In genomic region chr17:7435676-7436555, GRCh38 we compare ENCODE assay signal across 8 cellular contexts. TPM values are rescaled to one million over a fixed set of nuclear protein-coding genes. Genes with fewer than 3 reads are reported as not detected.
DNase-seq lines count a peak whose midpoint lies in the region; TF ChIP-seq lines count a peak whose summit lies in the region.

No MANE protein-coding gene starts in this region.

- H3K9me3 Mint-ChIP-seq in HFFc6 (no peaks in the 10 kb centered on the region), osteocyte (ENCODE audit: unreplicated experiment) (no peaks in the 10 kb centered on the region)

- H3K27me3 Mint-ChIP-seq in HFFc6 (ENCODE audit: insufficient read depth) (peaks cover 18% of the 10 kb centered on the region), osteocyte (ENCODE audit: unreplicated experiment) (peaks cover 25% of the 10 kb centered on the region)

- H3K4me1 Mint-ChIP-seq in HFFc6 (ENCODE audit: low read depth) (peaks cover 42% of the 10 kb centered on the region), osteocyte (ENCODE audit: unreplicated experiment) (peaks cover 43% of the 10 kb centered on the region)

- H3K4me3 Mint-ChIP-seq in HFFc6 = peak overlapping the region; percentile 91
- H3K4me3 Mint-ChIP-seq in osteocyte (ENCODE audit: unreplicated experiment) = peak overlapping the region; percentile 81

- H3K36me3 Mint-ChIP-seq in HFFc6 (ENCODE audit: low read depth) = no peaks in the 10 kb centered on the region; the same call in 1 of the 2 replicates
- H3K36me3 Mint-ChIP-seq in osteocyte (ENCODE audit: unreplicated experiment) = peaks cover 2% of the 10 kb centered on the region

- peak; percentile 27 for TF ChIP-seq CTCF in GM10266 (IDR thresholded peaks at IDR 0.05; ENCODE audit: control insufficient read depth, insufficient read depth, low read depth, missing control alignments)
- TF ChIP-seq CTCF in HFFc6 (IDR thresholded peaks at IDR 0.05) = peak; percentile 60
- no peak for TF ChIP-seq CTCF in fibroblast of mammary gland (conservative IDR thresholded peaks at IDR 0.05; ENCODE audit: control insufficient read depth, insufficient read depth, low read depth, low read length)
- peak; percentile 24 for TF ChIP-seq CTCF in osteocyte (IDR thresholded peaks at IDR 0.05)

- DNase-seq in GM10266 (ENCODE audit: extremely low spot score) (peak; percentile 61), HFFc6 (no peak), NCI-H748 treated with DMSO at 0.1 percent for 48 hours (lab: John Stamatoyannopoulos, UW) (peak; percentile 50), fibroblast of mammary gland (ENCODE audit: low read depth) (no peak), osteocyte (ENCODE audit: extremely low spot score, unreplicated experiment) (no peak), RPMI8226 (no peak), NCI-H524 treated with DMSO at 0.1 percent for 48 hours (lab: John Stamatoyannopoulos, UW) (no peak)
- DNase-seq in activated T-cell treated with anti-CD3 and anti-CD28 coated beads, Interleukin-2, amount 50 U/mL, for 1 hour = peak; percentile 76

- H3K4me3 ChIP-seq in fibroblast of mammary gland (ENCODE audit: control insufficient read depth, low read depth, low read length) = peak overlapping the region; percentile 20

- H3K27ac Mint-ChIP-seq in HFFc6 (peak overlapping the region; percentile 59; the same call in 1 of the 2 replicates), osteocyte (ENCODE audit: unreplicated experiment) (peak overlapping the region; percentile 82)

RNA-seq across cellular contexts. Expression of gene TMEM102, which starts 0.7 kb away (rescaled TPM):
- 1 to 10 TPM; 2.2 to 2.9 (median 2.8) TPM for total RNA-seq in HFFc6 (2021; fragmentation: NEBNext Ultra II Directional; extraction: Animal tissue kit (Norgen Biotek cat#: 25700))
- total RNA-seq in osteocyte = 6.4 and 6.7 TPM in 2 replicates

RNA-seq across cellular contexts. Expression of gene FGF11, which starts 3.4 kb away (rescaled TPM):
- under 1 TPM in 3 of 6 experiments, not detected in 3; 0.10 to 0.31 (median 0.24) TPM for total RNA-seq in HFFc6 (2021; fragmentation: NEBNext Ultra II Directional; extraction: Animal tissue kit (Norgen Biotek cat#: 25700))
- 1.3 and 1.5 TPM in 2 replicates for total RNA-seq in osteocyte

RNA-seq across cellular contexts. Expression of gene SPEM3, which starts 7.3 kb away (rescaled TPM):
- not detected for total RNA-seq in HFFc6 (2021; fragmentation: NEBNext Ultra II Directional; extraction: Animal tissue kit (Norgen Biotek cat#: 25700))
- not detected in 2 replicates for total RNA-seq in osteocyte

RNA-seq across cellular contexts. Expression of gene CHRNB1, which starts 8.9 kb away (rescaled TPM):
- total RNA-seq in HFFc6 (2021; fragmentation: NEBNext Ultra II Directional; extraction: Animal tissue kit (Norgen Biotek cat#: 25700)) = 1 to 10 TPM; 2.0 to 2.8 (median 2.4) TPM
- 9.3 and 11.0 TPM in 2 replicates for total RNA-seq in osteocyte

RNA-seq across cellular contexts. Expression of gene SPEM2, which starts 10.5 kb away (rescaled TPM):
- not detected for total RNA-seq in HFFc6 (2021; fragmentation: NEBNext Ultra II Directional; extraction: Animal tissue kit (Norgen Biotek cat#: 25700))
- total RNA-seq in osteocyte = not detected in 2 replicates

Comparison
In these comparisons a context has a peak if more than half of its experiments do, and no peak if none do; other contexts are left out.
1. DNase-seq: peak in GM10266 (single experiment), NCI-H748 treated with DMSO at 0.1 percent for 48 hours (single experiment) and activated T-cell treated with anti-CD3 and anti-CD28 coated beads, Interleukin-2, amount 50 U/mL, for 1 hour (single experiment); none in HFFc6 (single experiment), fibroblast of mammary gland (single experiment), osteocyte (single experiment), RPMI8226 (single experiment) and NCI-H524 treated with DMSO at 0.1 percent for 48 hours (single experiment).